In the genomic region with DNA sequence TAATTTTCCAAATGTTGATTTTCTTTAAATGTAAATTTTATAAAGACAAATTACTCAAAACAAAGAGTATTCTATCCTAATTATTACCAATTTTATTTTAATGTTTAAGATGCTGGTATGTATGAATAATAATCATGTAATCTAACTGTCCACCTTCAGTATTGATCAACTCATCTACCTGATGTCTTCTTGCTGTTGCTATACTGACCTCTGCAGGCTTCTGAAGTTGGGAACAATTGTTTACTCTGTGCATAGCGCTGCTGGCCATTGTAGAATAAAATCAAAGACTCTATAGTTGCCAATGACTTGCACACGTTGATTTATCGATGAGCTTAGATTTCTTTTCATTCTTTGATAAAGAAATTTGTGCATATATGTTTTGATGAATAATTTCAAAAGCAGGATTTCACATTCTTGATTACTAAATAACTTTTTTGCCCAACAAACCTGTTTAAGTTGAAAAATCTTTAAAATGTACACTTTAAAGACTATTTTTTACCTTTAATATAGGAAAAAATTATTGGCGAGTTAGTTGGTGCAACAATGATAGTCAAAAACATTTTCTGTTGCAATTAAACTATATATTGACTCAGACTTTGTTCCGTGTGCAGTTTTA, we compare ENCODE assay signal across 10 cellular contexts.
DNase-seq lines count a peak whose midpoint lies in the region; ATAC-seq and TF ChIP-seq lines count a peak whose summit lies in the region.
"Had no signal": no experiment of that assay in that cellular context is flagged by ENCODE, and none has a peak within 500 bp of the region (broad histone marks: within the 10 kb centered on the region; RNA-seq: fewer than 3 reads in every experiment).

No MANE protein-coding gene starts in this region.

- H3K4ac ChIP-seq in mesendoderm (ENCODE audit: low read depth, low read length), result no peak overlapping the region

- no peak overlapping the region for H3K56ac ChIP-seq in mesendoderm (ENCODE audit: low read length)

- TF ChIP-seq RAD21 in Ishikawa (IDR thresholded peaks at IDR 0.05; ENCODE audit: low read depth), result peak; percentile 59

- ATAC-seq in HG03432 (IDR thresholded peaks at IDR 0.05; ENCODE audit: unreplicated experiment), result no peak

- H3K4me3 ChIP-seq in WERI-Rb-1 (ENCODE audit: low read depth, low read length) (no peak overlapping the region), mesendoderm (ENCODE audit: low read length) (no peak overlapping the region)
- H3K4me3 ChIP-seq: tibial nerve had no signal

- no peaks in the 10 kb centered on the region for H3K4me1 ChIP-seq in mesendoderm (ENCODE audit: control insufficient read depth, low read depth, low read length)
- H3K4me1 ChIP-seq: tibial nerve had no signal

- no peaks in the 10 kb centered on the region for H3K79me2 ChIP-seq in mesendoderm (ENCODE audit: control insufficient read depth, insufficient read depth, low read length)

- H2BK5ac ChIP-seq in mesendoderm (ENCODE audit: low read length), result no peak overlapping the region

- H4K8ac ChIP-seq in mesendoderm (ENCODE audit: low read depth, low read length), result no peak overlapping the region

- no peak overlapping the region for H3K27ac ChIP-seq in WERI-Rb-1
- no peak overlapping the region for H3K27ac ChIP-seq in mesendoderm (ENCODE audit: low read depth, low read length)
- H3K27ac ChIP-seq: tibial nerve had no signal

- DNase-seq in ELR (ENCODE audit: low read depth), result peak; percentile 43
- peak; percentile 18 for DNase-seq in WERI-Rb-1
- DNase-seq in mesendoderm, result peak; percentile 32
- no peak for DNase-seq in NCI-H1694 treated with DMSO at 0.1 percent for 48 hours (lab: John Stamatoyannopoulos, UW)
- DNase-seq in Ammon's horn (ENCODE audit: low spot score), result no peak
- DNase-seq in stimulated activated CD4-positive, alpha-beta T cell treated with anti-CD3 and anti-CD28 coated beads, Interleukin-4, amount 100 ng/mL, for 24 hours, result no peak
- DNase-seq: hippocampal formation had no signal

- no peak overlapping the region for H2BK120ac ChIP-seq in mesendoderm (ENCODE audit: low read depth, low read length)

- no peak overlapping the region for H3K4me2 ChIP-seq in mesendoderm (ENCODE audit: low read length)

- no CpG with 5 or more reads among the region's 5 CpGs for WGBS in mesendoderm (ENCODE audit: extremely low coverage, insufficient coverage, low lambda C conversion rate)

- H3K36me3 ChIP-seq in WERI-Rb-1, result no peaks in the 10 kb centered on the region
- no peaks in the 10 kb centered on the region for H3K36me3 ChIP-seq in mesendoderm (ENCODE audit: control insufficient read depth, insufficient read depth, low read length)
- H3K36me3 ChIP-seq: tibial nerve had no signal

- H2AK5ac ChIP-seq in mesendoderm (ENCODE audit: low read length), result no peak overlapping the region

- no peak overlapping the region for H3K9ac ChIP-seq in mesendoderm (ENCODE audit: low read length)

- H3K9me3 ChIP-seq in WERI-Rb-1 (ENCODE audit: severe bottlenecking), result no peaks in the 10 kb centered on the region
- H3K9me3 ChIP-seq: tibial nerve had no signal

- no peaks in the 10 kb centered on the region for H3K27me3 ChIP-seq in WERI-Rb-1 (ENCODE audit: insufficient read depth, low read depth, severe bottlenecking)
- no peaks in the 10 kb centered on the region for H3K27me3 ChIP-seq in mesendoderm (ENCODE audit: insufficient read depth, low read length, poor library complexity)
- H3K27me3 ChIP-seq: tibial nerve had no signal

- no peak overlapping the region for H4K5ac ChIP-seq in mesendoderm (ENCODE audit: low read length)

- TF ChIP-seq EP300 in Ishikawa (IDR thresholded peaks at IDR 0.05; ENCODE audit: borderline replicate concordance), result no peak

- no peak overlapping the region for H3K18ac ChIP-seq in mesendoderm (ENCODE audit: low read length)

- peak; percentile 37 for TF ChIP-seq CTCF in WERI-Rb-1 (IDR thresholded peaks at IDR 0.05; ENCODE audit: low read depth, low read length)

- no peak overlapping the region for H3K23ac ChIP-seq in mesendoderm (ENCODE audit: low read length)

- H2BK15ac ChIP-seq in mesendoderm (replicated peaks; ENCODE audit: low read depth), result no peak overlapping the region

- no peaks in the 10 kb centered on the region for H3K79me1 ChIP-seq in mesendoderm (ENCODE audit: low read length)

TF ChIP-seq in Ishikawa, 13 proteins besides CTCF, POLR2A, EP300 and RAD21:
- TF ChIP-seq, protein P1, sequence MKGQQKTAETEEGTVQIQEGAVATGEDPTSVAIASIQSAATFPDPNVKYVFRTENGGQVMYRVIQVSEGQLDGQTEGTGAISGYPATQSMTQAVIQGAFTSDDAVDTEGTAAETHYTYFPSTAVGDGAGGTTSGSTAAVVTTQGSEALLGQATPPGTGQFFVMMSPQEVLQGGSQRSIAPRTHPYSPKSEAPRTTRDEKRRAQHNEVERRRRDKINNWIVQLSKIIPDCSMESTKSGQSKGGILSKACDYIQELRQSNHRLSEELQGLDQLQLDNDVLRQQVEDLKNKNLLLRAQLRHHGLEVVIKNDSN (IDR thresholded peaks at IDR 0.05), result no peak
- TF ChIP-seq NFIC (IDR thresholded peaks at IDR 0.05), result no peak
- no peak for TF ChIP-seq EGR1 (IDR thresholded peaks at IDR 0.05)
- TF ChIP-seq TEAD4 (IDR thresholded peaks at IDR 0.05), result no peak
- no peak for TF ChIP-seq FOXM1 (IDR thresholded peaks at IDR 0.05; ENCODE audit: borderline replicate concordance, low read depth)
- TF ChIP-seq TCF12 (IDR thresholded peaks at IDR 0.05; ENCODE audit: low read depth), result no peak
- no peak for TF ChIP-seq ZBTB7A (IDR thresholded peaks at IDR 0.05; ENCODE audit: low read depth)

Comparison
In these comparisons a context has a peak if more than half of its experiments do, and no peak if none do; other contexts are left out.
1. DNase-seq: peak in ELR (single experiment), WERI-Rb-1 (single experiment) and mesendoderm (single experiment); none in NCI-H1694 treated with DMSO at 0.1 percent for 48 hours (single experiment), Ammon's horn (single experiment) and stimulated activated CD4-positive, alpha-beta T cell treated with anti-CD3 and anti-CD28 coated beads, Interleukin-4, amount 100 ng/mL, for 24 hours (single experiment).